In genomic region chrX:24526616-24527015, GRCh38 we compare ENCODE assay signal across 27 cellular contexts.
A peak's percentile ranks its signal among the peaks of the same experiment; 100 is the strongest.
DNase-seq lines count a peak whose midpoint lies in the region; FAIRE-seq and TF ChIP-seq lines count a peak whose summit lies in the region.
"Had no signal": no experiment of that assay in that cellular context is flagged by ENCODE, and none has a peak within 500 bp of the region (broad histone marks: within the 10 kb centered on the region; RNA-seq: fewer than 3 reads in every experiment).

No MANE protein-coding gene starts in this region.

- H4K20me1 ChIP-seq in osteoblast (ENCODE audit: insufficient read depth, low read length) = no peaks in the 10 kb centered on the region

- DNase-seq in H7 = peak; percentile 49
- DNase-seq in NT2/D1 (ENCODE audit: low read depth, low spot score) = peak; percentile 43
- DNase-seq in osteoblast (ENCODE audit: insufficient read length, low spot score, missing footprints) = peak; percentile 67
- DNase-seq in kidney tubule cell (ENCODE audit: low spot score) = no peak
- no peak for DNase-seq in NCI-H1417 (lab: John Stamatoyannopoulos, UW)
- DNase-seq in GM12892 (ENCODE audit: insufficient read length) = no peak
- DNase-seq: C1 segment of cervical spinal cord; CD8-positive, alpha-beta T cell; DMS 273 treated with DMSO at 0.1 percent for 48 hours; DMS79; EL; GF-D8; HCEC 1CT; Kasumi-1; NCI-H1092 treated with DMSO at 0.1 percent for 48 hours; NCI-H1436 treated with DMSO at 0.1 percent for 48 hours; NCI-H187 treated with DMSO at 0.1 percent for 48 hours; NCI-H2107; NCI-H524; NCI-H774; SHP77; T-cell had no signal

- H3K36me3 ChIP-seq in H7 (replicated peaks; ENCODE audit: control insufficient read depth, insufficient read depth, low read length) (peaks cover 2% of the 10 kb centered on the region), NT2/D1 (ENCODE audit: insufficient read depth, insufficient read length, low read length) (peaks cover 2% of the 10 kb centered on the region), iPS-18a (ENCODE audit: control insufficient read depth, low read depth, low read length) (peaks cover 2% of the 10 kb centered on the region), osteoblast (ENCODE audit: insufficient read depth, low read length) (no peaks in the 10 kb centered on the region)

- no peak for TF ChIP-seq CTCF in osteoblast (IDR thresholded peaks at IDR 0.05; ENCODE audit: extremely low read depth, low read depth, low read length)

- FAIRE-seq in GM12892 (lab: Jason Lieb, UNC) = no peak
- FAIRE-seq: GM12891, GM19239, K562 had no signal

- no peak overlapping the region for H3K4me3 ChIP-seq in H7 (ENCODE audit: insufficient read depth, low read depth, low read length)
- H3K4me3 ChIP-seq in NT2/D1 (ENCODE audit: insufficient read length, low read depth) = no peak overlapping the region
- peak overlapping the region; percentile 12 for H3K4me3 ChIP-seq in iPS-18a (ENCODE audit: low read length)
- H3K4me3 ChIP-seq in osteoblast (ENCODE audit: insufficient read depth, low read length) = no peak overlapping the region
- H3K4me3 ChIP-seq: K562 had no signal

- H3K27ac ChIP-seq in iPS-18a (ENCODE audit: low read length) = no peak overlapping the region
- no peak overlapping the region for H3K27ac ChIP-seq in osteoblast (ENCODE audit: low read depth, low read length)
- H3K27ac ChIP-seq: RWPE1 had no signal

- H3K79me2 ChIP-seq in osteoblast (ENCODE audit: insufficient read depth, low read length) = no peaks in the 10 kb centered on the region

- H3K4me1 ChIP-seq in NT2/D1 (ENCODE audit: insufficient read depth, insufficient read length) (no peaks in the 10 kb centered on the region), iPS-18a (ENCODE audit: control insufficient read depth, low read depth, low read length) (peaks cover 49% of the 10 kb centered on the region), osteoblast (ENCODE audit: insufficient read depth, low read length) (no peaks in the 10 kb centered on the region)

- no peak for TF ChIP-seq POLR2A in GM12892 (IDR thresholded peaks at IDR 0.05; ENCODE audit: low read depth, low read length)

- H3K4me2 ChIP-seq in osteoblast (ENCODE audit: insufficient read depth, low read length) = no peak overlapping the region

- H3K9me3 ChIP-seq in NT2/D1 (ENCODE audit: insufficient read depth, low read length) = no peaks in the 10 kb centered on the region
- no peaks in the 10 kb centered on the region for H3K9me3 ChIP-seq in iPS-18a (ENCODE audit: control insufficient read depth, low read depth, low read length)
- H3K9me3 ChIP-seq in osteoblast (ENCODE audit: low read depth, low read length) = no peaks in the 10 kb centered on the region

- H3K27me3 ChIP-seq in H7 (ENCODE audit: control insufficient read depth, insufficient read depth, low read length) (no peaks in the 10 kb centered on the region), NT2/D1 (ENCODE audit: insufficient read depth, insufficient read length) (no peaks in the 10 kb centered on the region), iPS-18a (ENCODE audit: control insufficient read depth, insufficient read depth, low read length) (no peaks in the 10 kb centered on the region), osteoblast (ENCODE audit: insufficient read depth, low read length) (no peaks in the 10 kb centered on the region)

- H2AFZ ChIP-seq in osteoblast (ENCODE audit: low read length) = no peak overlapping the region

- H3K9ac ChIP-seq in NT2/D1 (ENCODE audit: insufficient read length, low read depth) = no peak overlapping the region
- H3K9ac ChIP-seq in iPS-18a (ENCODE audit: low read length) = no peak overlapping the region

Comparison
In these comparisons a context has a peak if more than half of its experiments do, and no peak if none do; other contexts are left out.
1. DNase-seq: peak in H7 (single experiment), NT2/D1 (single experiment) and osteoblast (single experiment); none in kidney tubule cell (single experiment), NCI-H1417 (0 of 3) and GM12892 (single experiment).